In the genomic region with DNA sequence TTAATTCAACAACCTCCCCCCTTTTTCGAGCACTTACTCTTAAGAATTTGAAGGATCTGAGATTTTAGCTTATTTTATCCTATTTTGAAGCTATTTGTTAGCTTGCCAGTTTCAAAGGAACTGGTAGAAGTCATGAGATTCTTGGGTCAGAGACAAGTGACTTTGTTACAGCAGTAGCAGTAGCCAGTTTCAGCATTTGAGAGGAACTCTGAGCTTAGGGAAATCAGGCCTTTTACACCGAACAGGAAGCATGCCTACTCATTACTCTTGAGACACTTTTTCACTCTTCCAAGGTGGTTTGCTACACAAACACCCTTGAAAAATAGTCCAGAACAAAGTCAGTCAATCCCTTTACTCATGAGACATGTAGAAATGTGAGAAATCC, we compare ENCODE assay signal across 11 cellular contexts. TPM values are rescaled to one million over a fixed set of nuclear protein-coding genes. Genes with fewer than 3 reads are reported as not detected.
DNase-seq lines count a peak whose midpoint lies in the region; TF ChIP-seq lines count a peak whose summit lies in the region.
"Had no signal": no experiment of that assay in that cellular context is flagged by ENCODE, and none has a peak within 500 bp of the region (broad histone marks: within the 10 kb centered on the region; RNA-seq: fewer than 3 reads in every experiment).

No MANE protein-coding gene starts in this region.

- DNase-seq in M059J (ENCODE audit: low read depth) (peak; percentile 49), dermis blood vessel endothelial cell (peak; percentile 33), mesothelial cell of epicardium (ENCODE audit: low spot score in 2 of 2, unreplicated experiment in 2 of 2) (no peak), hepatic stellate cell (ENCODE audit: low spot score) (no peak), 8988T (no peak), A673 (ENCODE audit: low spot score) (no peak)
- DNase-seq in activated CD4-positive, CD25-positive, alpha-beta regulatory T cell treated with anti-CD3 and anti-CD28 coated beads, Interleukin-2, amount 50 U/mL, for 72 hours, result no peak
- DNase-seq: activated CD8-positive, alpha-beta memory T cell treated with anti-CD3 and anti-CD28 coated beads for 24 hours; stimulated activated naive CD4-positive, alpha-beta T cell treated with Interleukin-2 at 50 U/mL for 16 hours had no signal

- TF ChIP-seq CTCF in mesothelial cell of epicardium (IDR thresholded peaks at IDR 0.05; ENCODE audit: unreplicated experiment) (no peak), A673 (conservative IDR thresholded peaks at IDR 0.05; ENCODE audit: low read depth, low read length) (no peak)

- intact Hi-C loops in A673 (cut with micrococcal nuclease; ENCODE audit: unreplicated experiment), result no loop called here

- H3K27me3 ChIP-seq in ACC112 (ENCODE audit: insufficient read depth, low read length) (no peaks in the 10 kb centered on the region), A673 (replicated peaks; ENCODE audit: insufficient read depth, low read depth, low read length, poor library complexity) (peaks cover 4% of the 10 kb centered on the region)

- H3K79me2 ChIP-seq in ACC112 (ENCODE audit: control insufficient read depth, insufficient read depth, low read length, unreplicated experiment), result no peaks in the 10 kb centered on the region

- POLR2A ChIA-PET in A673 (lab: Charles Lee; ENCODE audit: low non-redundant PET), result no interaction called here

- peaks cover 2% of the 10 kb centered on the region for H3K4me1 Mint-ChIP-seq in mesothelial cell of epicardium

- H2AFZ ChIP-seq in ACC112 (ENCODE audit: low read length, unreplicated experiment), result no peak overlapping the region

- H3K4me1 ChIP-seq in ACC112 (ENCODE audit: control insufficient read depth, insufficient read depth, low read length, unreplicated experiment) (peaks cover 20% of the 10 kb centered on the region), A673 (ENCODE audit: insufficient read depth, low read length, poor library complexity, severe bottlenecking) (no peaks in the 10 kb centered on the region)

- H3K9me3 ChIP-seq in A673 (ENCODE audit: low read depth, low read length, poor library complexity, severe bottlenecking), result no peaks in the 10 kb centered on the region

- no peak overlapping the region for H3K4me3 Mint-ChIP-seq in mesothelial cell of epicardium
- H3K4me3 Mint-ChIP-seq: natural killer cell treated with Interleukin-12 subunit alpha and Interleukin-12 subunit beta and Interleukin-15 and Interleukin-18, amount 100 ng/mL, for 72 hours had no signal

- H3K27me3 Mint-ChIP-seq in mesothelial cell of epicardium (ENCODE audit: low read depth), result no peaks in the 10 kb centered on the region

- H3K36me3 ChIP-seq in ACC112 (ENCODE audit: insufficient read depth, low read length) (no peaks in the 10 kb centered on the region; the same call in 1 of the 2 replicates), A673 (ENCODE audit: insufficient read depth, low read length, poor library complexity, severe bottlenecking) (no peaks in the 10 kb centered on the region)

- no peaks in the 10 kb centered on the region for H3K36me3 Mint-ChIP-seq in mesothelial cell of epicardium
- H3K36me3 Mint-ChIP-seq: natural killer cell treated with Interleukin-12 subunit alpha and Interleukin-12 subunit beta and Interleukin-15 and Interleukin-18, amount 100 ng/mL, for 72 hours had no signal

- CTCF ChIA-PET in A673 (lab: Charles Lee), result no interaction called here

- BruUV-seq in A673 (replicated peaks; lab: Mats Ljungman, UMichigan), result no TSS peak

- peak overlapping the region; percentile 89 for H3K27ac ChIP-seq in ACC112 (ENCODE audit: low read depth, low read length)
- no peak overlapping the region for H3K27ac ChIP-seq in A673 (ENCODE audit: low read depth, low read length, poor library complexity, severe bottlenecking)

- peaks cover 9% of the 10 kb centered on the region for H3K9me3 Mint-ChIP-seq in mesothelial cell of epicardium
- H3K9me3 Mint-ChIP-seq: natural killer cell treated with Interleukin-12 subunit alpha and Interleukin-12 subunit beta and Interleukin-15 and Interleukin-18, amount 100 ng/mL, for 72 hours had no signal

- peak overlapping the region; percentile 26; the same call in 1 of the 2 replicates for H3K4me3 ChIP-seq in ACC112 (ENCODE audit: low read depth, low read length)
- no peak overlapping the region for H3K4me3 ChIP-seq in A673 (ENCODE audit: low read depth, low read length, poor library complexity, severe bottlenecking)

- peak overlapping the region; percentile 5 for H3K27ac Mint-ChIP-seq in mesothelial cell of epicardium
- H3K27ac Mint-ChIP-seq: natural killer cell treated with Interleukin-12 subunit alpha and Interleukin-12 subunit beta and Interleukin-15 and Interleukin-18, amount 100 ng/mL, for 72 hours had no signal

RNA-seq across cellular contexts. Expression of gene TM4SF1, which starts 24.5 kb away (rescaled TPM):
- total RNA-seq in M059J (2014; rRNA removed; shearing (Covaris generic)), result 188 and 207 TPM in 2 replicates
- total RNA-seq in dermis blood vessel endothelial cell, result 921 and 1,047 TPM in 2 replicates
- 39.2 to 52.2 TPM (median 43.5 TPM) in 3 replicates for total RNA-seq in mesothelial cell of epicardium
- total RNA-seq in A673 (2021), result 0.28 TPM in 1 of 2 replicates, not detected in the other
- total RNA-seq: natural killer cell treated with Interleukin-12 subunit alpha and Interleukin-12 subunit beta and Interleukin-15 and Interleukin-18, amount 100 ng/mL, for 72 hours had no signal

Comparison
In these comparisons a context has a peak if more than half of its experiments do, and no peak if none do; other contexts are left out.
1. DNase-seq: peak in M059J (single experiment) and dermis blood vessel endothelial cell (single experiment); none in mesothelial cell of epicardium (0 of 2), hepatic stellate cell (single experiment), 8988T (single experiment), activated CD4-positive, CD25-positive, alpha-beta regulatory T cell treated with anti-CD3 and anti-CD28 coated beads, Interleukin-2, amount 50 U/mL, for 72 hours (single experiment) and A673 (single experiment).
2. RNA of gene TM4SF1, which starts 24.5 kb away (total RNA-seq): 921 to 1,047 TPM in dermis blood vessel endothelial cell, 188 to 207 TPM in M059J and 39.2 to 52.2 TPM in mesothelial cell of epicardium; 0.28 TPM in A673; every median in the first group is over 10 times any median in the second.